Comparison of ENCODE assay signal across 8 cellular contexts in genomic region chr16:2121325-2121724, GRCh38. TPM values are rescaled to one million over a fixed set of nuclear protein-coding genes. Genes with fewer than 3 reads are reported as not detected.
DNase-seq lines count a peak whose midpoint lies in the region; ATAC-seq, FAIRE-seq and TF ChIP-seq lines count a peak whose summit lies in the region.
"Not testable (repeated sequence)": the region's sequence is repeated elsewhere in the genome, so short reads cannot be mapped to it uniquely, and the experiment has no call there.

No MANE protein-coding gene starts in this region.

- TF ChIP-seq EP300 in HepG2 (IDR thresholded peaks at IDR 0.05; ENCODE audit: low read depth in 2 of 2, low read length in 2 of 2); HepG2 (CRISPR knock-in tag; IDR thresholded peaks at IDR 0.05; ENCODE audit: borderline replicate concordance): not testable (repeated sequence)

- not testable (repeated sequence) for BruUV-seq in HepG2 (replicated peaks; lab: Mats Ljungman, UMichigan)

- POLR2A ChIA-PET in HepG2 (lab: Yijun Ruan, JAX), result not testable (repeated sequence)

- not testable (repeated sequence) for TF ChIP-seq RAD21 in HepG2 (CRISPR knock-in tag; IDR thresholded peaks at IDR 0.05)

- DNase-seq in ELF-1 (ENCODE audit: low read depth, low spot score) (peak; percentile 47), SK-N-DZ (ENCODE audit: low spot score) (peak; percentile 48), amniotic stem cell (lab: John Stamatoyannopoulos, UW) (peak; percentile 27), HepG2 (ENCODE audit: low spot score) (peak; percentile 34), putamen (ENCODE audit: low spot score) (peak; percentile 68)
- not testable (repeated sequence) for DNase-seq in MM.1S; esophagus squamous epithelium (lab: John Stamatoyannopoulos, UW); aorta

- not testable (repeated sequence) for H3K36me3 ChIP-seq in MM.1S (replicated peaks; ENCODE audit: insufficient read depth, low read length); esophagus squamous epithelium; HepG2 (replicated peaks in 1 of 2; ENCODE audit: control insufficient read depth in 1 of 2, insufficient read depth in 2 of 2, low read length in 2 of 2); aorta (ENCODE audit: control insufficient read depth in 1 of 2, insufficient read depth in 2 of 2, low read length in 1 of 2)

- H3K9ac ChIP-seq in MM.1S (ENCODE audit: low read length); HepG2 (ENCODE audit: insufficient read depth, low read depth, low read length): not testable (repeated sequence)

- H3F3A ChIP-seq in MM.1S (ENCODE audit: insufficient read depth, low read length), result not testable (repeated sequence)

- H3K9me2 ChIP-seq in MM.1S (replicated peaks; ENCODE audit: insufficient read depth, low read length), result not testable (repeated sequence)

- not testable (repeated sequence) for FAIRE-seq in HepG2 (lab: Jason Lieb, UNC)

- H3K79me2 ChIP-seq in MM.1S (ENCODE audit: low read length), result peaks cover 13% of the 10 kb centered on the region
- not testable (repeated sequence) for H3K79me2 ChIP-seq in HepG2 (ENCODE audit: insufficient read depth, low read length)

- H4K20me1 ChIP-seq in MM.1S (ENCODE audit: insufficient read depth, low read length); HepG2 (ENCODE audit: insufficient read depth, low read length): not testable (repeated sequence)

- H3K4me3 ChIP-seq in MM.1S (ENCODE audit: low read length); esophagus squamous epithelium; HepG2 (replicated peaks in 1 of 3; ENCODE audit: insufficient read depth in 1 of 3, low read depth in 2 of 3, low read length in 3 of 3): not testable (repeated sequence)
- peak overlapping the region in 1 of 2 donors; percentile 6 for H3K4me3 ChIP-seq in aorta (ENCODE audit: low read length in 2 of 2)

- not testable (repeated sequence) for H3K4me2 ChIP-seq in MM.1S (ENCODE audit: low read depth, low read length); HepG2 (ENCODE audit: low read depth, low read length)

- not testable (repeated sequence) for H3K9me3 ChIP-seq in MM.1S (replicated peaks; ENCODE audit: insufficient read depth, low read length); esophagus squamous epithelium; HepG2 (ENCODE audit: low read length); aorta (ENCODE audit: control insufficient read depth, low read length)

- intact Hi-C loops in esophagus squamous epithelium (cut with DNase I); HepG2 (cut with micrococcal nuclease; ENCODE audit: unreplicated experiment): not testable (repeated sequence)
- intact Hi-C loops in aorta (cut with DNase I), result loop anchor here in 1 of 2 donors (2.0 kb wide), 1 partner anchor 17 kb away; no protein-coding TSS in a partner anchor

- ATAC-seq in HepG2, result peak; percentile 51
- ATAC-seq in aorta (ENCODE audit: low FRiP score), result not testable (repeated sequence)

- WGBS in esophagus squamous epithelium, 2 donors, result 17 to 26% methylated on average over 5 to 7 of the region's 9 CpGs
- 58% methylated on average over 3 of the region's 9 CpGs for WGBS in HepG2 (ENCODE audit: low lambda C conversion rate)
- 3% methylated on average over 9 of the region's 9 CpGs for WGBS in aorta, 2 donors

- in situ Hi-C loops in HepG2 (cut with HindIII; ENCODE audit: extremely low pct_ligation_motif_present, low pct_unique_long_range_greater_than_20kb), result not testable (repeated sequence)

- not testable (repeated sequence) for H3K27ac ChIP-seq in MM.1S (ENCODE audit: low read length); HepG2 (ENCODE audit: extremely low read length, insufficient read depth, low read length)
- H3K27ac ChIP-seq in esophagus squamous epithelium, result peak overlapping the region; percentile 61 to 94 (median 90)
- peak overlapping the region; percentile 44 to 87 for H3K27ac ChIP-seq in aorta (ENCODE audit: low read depth in 1 of 2, low read length in 2 of 2)

- H3K4me1 ChIP-seq in MM.1S (ENCODE audit: low read length); HepG2 (ENCODE audit: insufficient read depth, low read length); aorta (ENCODE audit: control insufficient read depth in 1 of 2, insufficient read depth in 2 of 2, low read length in 2 of 2): not testable (repeated sequence)
- peaks cover 33 to 78% (median 56%) of the 10 kb centered on the region in 3 donors for H3K4me1 ChIP-seq in esophagus squamous epithelium

- TF ChIP-seq POLR2A in esophagus squamous epithelium (IDR thresholded peaks at IDR 0.05); HepG2 (IDR thresholded peaks at IDR 0.05; ENCODE audit: insufficient read depth in 1 of 2, low read depth in 2 of 2, low read length in 2 of 2): not testable (repeated sequence)

- H3K27me3 ChIP-seq in MM.1S (replicated peaks; ENCODE audit: insufficient read depth, low read length); esophagus squamous epithelium; HepG2 (ENCODE audit: control insufficient read depth in 1 of 2, insufficient read depth in 2 of 2, low read length in 2 of 2); aorta (ENCODE audit: control insufficient read depth in 1 of 2, insufficient read depth in 2 of 2, low read length in 1 of 2): not testable (repeated sequence)

- TF ChIP-seq CTCF in MM.1S (IDR thresholded peaks at IDR 0.05; ENCODE audit: low read length) (peak; percentile 14; the same call in 1 of the 2 replicates), esophagus squamous epithelium (IDR thresholded peaks at IDR 0.05) (peak in 5 of 6 experiments; percentile 4 to 42 (median 28)), HepG2 (CRISPR knock-in tag; IDR thresholded peaks at IDR 0.05) (peak; percentile 45; the same call in 1 of the 2 replicates)

- not testable (repeated sequence) for H2AFZ ChIP-seq in MM.1S (ENCODE audit: low read length); HepG2 (ENCODE audit: low read length)

- CTCF ChIA-PET in HepG2 (lab: Yijun Ruan, JAX; ENCODE audit: low intra/inter-chr PET ratio, low total read pairs), result interaction anchor here (0.7 kb wide), 1 partner anchor 20 kb away, joined by 3 read pairs; no protein-coding TSS in a partner anchor

RNA-seq across cellular contexts. Expression of gene PKD1, which starts 14.4 kb away (rescaled TPM):
- 80.0 and 122 TPM in 2 replicates for polyA plus RNA-seq in SK-N-DZ (2014; cell fraction: cytosol; rRNA removed)
- polyA plus RNA-seq in SK-N-DZ (2014; cell fraction: nucleus; rRNA removed), result 608 and 841 TPM in 2 replicates
- total RNA-seq in esophagus squamous epithelium (100 to 1,000 TPM in 1 of 4 donors, 10 to 100 TPM in 3; 34.1 to 123 (median 64.1) TPM), HepG2 (2016; rRNA removed; fragmentation: Illumina TruSeq; extraction: Trizol) (9.1 and 22.1 TPM in 2 replicates), aorta (100 to 1,000 TPM; 325 to 337 TPM)
- 14.9 and 15.2 TPM in 2 replicates for total RNA-seq in HepG2 (2016; cell fraction: cytosol; rRNA removed; fragmentation: Illumina TruSeq; extraction: Trizol; ENCODE audit: low read depth)
- total RNA-seq in HepG2 (2016; cell fraction: insoluble cytoplasmic fraction; rRNA removed; fragmentation: Illumina TruSeq; extraction: Trizol), result 6.6 and 20.8 TPM in 2 replicates
- total RNA-seq in HepG2 (2016; cell fraction: membrane; rRNA removed; fragmentation: Illumina TruSeq; extraction: Trizol), result 10.1 and 11.4 TPM in 2 replicates
- 26.8 and 33.4 TPM in 2 replicates for total RNA-seq in HepG2 (2016; cell fraction: nucleus; rRNA removed; fragmentation: Illumina TruSeq; extraction: Trizol)
- polyA plus RNA-seq in HepG2 (2011; rRNA removed) (23.0 and 40.7 TPM in 2 replicates), aorta (100 to 1,000 TPM in 1 of 2 donors, 10 to 100 TPM in 1; 42.8 to 270 TPM)
- 18.3 and 19.9 TPM in 2 replicates for polyA plus RNA-seq in HepG2 (2011; cell fraction: cytosol; rRNA removed)
- 410 and 565 TPM in 2 replicates for polyA plus RNA-seq in HepG2 (2011; cell fraction: nucleus; rRNA removed)
- polyA plus RNA-seq in HepG2 (2012), result 20.8 and 52.6 TPM in 2 replicates
- 0.90 and 0.96 TPM in 2 replicates for polyA plus RNA-seq in HepG2 (2016; cell fraction: cytosol; fragmentation: Illumina TruSeq; extraction: Trizol; ENCODE audit: low read depth)
- polyA plus RNA-seq in HepG2 (2016; cell fraction: insoluble cytoplasmic fraction; fragmentation: Illumina TruSeq; extraction: Trizol; ENCODE audit: low read depth), result 6.2 and 8.3 TPM in 2 replicates
- polyA plus RNA-seq in HepG2 (2016; cell fraction: membrane; fragmentation: Illumina TruSeq; extraction: Trizol; ENCODE audit: low read depth), result 1.6 TPM in 2 replicates
- polyA plus RNA-seq in HepG2 (2016; cell fraction: nucleus; fragmentation: Illumina TruSeq; extraction: Trizol; ENCODE audit: insufficient read depth, low read depth), result 86.8 and 102 TPM in 2 replicates
- polyA minus RNA-seq in HepG2 (2011; rRNA and poly(A)+ RNA removed; ENCODE audit: low replicate concordance), result 24.5 and 75.7 TPM in 2 replicates
- 24.3 and 34.5 TPM in 2 replicates for polyA minus RNA-seq in HepG2 (2011; cell fraction: cytosol; rRNA and poly(A)+ RNA removed)
- polyA minus RNA-seq in HepG2 (2011; cell fraction: nucleus; rRNA and poly(A)+ RNA removed), result 72.0 and 84.2 TPM in 2 replicates

RNA-seq across cellular contexts. Expression of gene RAB26, which starts 27.1 kb away (rescaled TPM):
- 3.9 and 5.3 TPM in 2 replicates for polyA plus RNA-seq in SK-N-DZ (2014; cell fraction: cytosol; rRNA removed)
- polyA plus RNA-seq in SK-N-DZ (2014; cell fraction: nucleus; rRNA removed), result 38.0 and 47.6 TPM in 2 replicates
- total RNA-seq in esophagus squamous epithelium (1 to 10 TPM in 2 of 4 donors, under 1 TPM in 2; 0.26 to 4.2 (median 0.99) TPM), HepG2 (2016; rRNA removed; fragmentation: Illumina TruSeq; extraction: Trizol) (0.45 and 0.86 TPM in 2 replicates), aorta (under 1 TPM in 1 of 2 donors, not detected in 1; 0.51 TPM)
- 1.2 and 1.4 TPM in 2 replicates for total RNA-seq in HepG2 (2016; cell fraction: cytosol; rRNA removed; fragmentation: Illumina TruSeq; extraction: Trizol; ENCODE audit: low read depth)
- total RNA-seq in HepG2 (2016; cell fraction: insoluble cytoplasmic fraction; rRNA removed; fragmentation: Illumina TruSeq; extraction: Trizol), result 0.62 and 1.3 TPM in 2 replicates
- total RNA-seq in HepG2 (2016; cell fraction: membrane; rRNA removed; fragmentation: Illumina TruSeq; extraction: Trizol), result 0.96 and 1.9 TPM in 2 replicates
- total RNA-seq in HepG2 (2016; cell fraction: nucleus; rRNA removed; fragmentation: Illumina TruSeq; extraction: Trizol), result 1.0 and 1.6 TPM in 2 replicates
- polyA plus RNA-seq in HepG2 (2011; rRNA removed) (3.6 and 3.7 TPM in 2 replicates), aorta (1 to 10 TPM; 2.5 to 4.8 TPM)
- 2.2 and 3.4 TPM in 2 replicates for polyA plus RNA-seq in HepG2 (2011; cell fraction: cytosol; rRNA removed)
- 20.4 and 21.0 TPM in 2 replicates for polyA plus RNA-seq in HepG2 (2011; cell fraction: nucleus; rRNA removed)
- polyA plus RNA-seq in HepG2 (2012), result 2.3 and 3.3 TPM in 2 replicates
- polyA plus RNA-seq in HepG2 (2016; cell fraction: cytosol; fragmentation: Illumina TruSeq; extraction: Trizol; ENCODE audit: low read depth), result 2.1 and 2.3 TPM in 2 replicates
- 0.92 and 1.1 TPM in 2 replicates for polyA plus RNA-seq in HepG2 (2016; cell fraction: insoluble cytoplasmic fraction; fragmentation: Illumina TruSeq; extraction: Trizol; ENCODE audit: low read depth)
- 1.9 and 2.3 TPM in 2 replicates for polyA plus RNA-seq in HepG2 (2016; cell fraction: membrane; fragmentation: Illumina TruSeq; extraction: Trizol; ENCODE audit: low read depth)
- polyA plus RNA-seq in HepG2 (2016; cell fraction: nucleus; fragmentation: Illumina TruSeq; extraction: Trizol; ENCODE audit: insufficient read depth, low read depth), result 3.2 and 3.9 TPM in 2 replicates
- polyA minus RNA-seq in HepG2 (2011; rRNA and poly(A)+ RNA removed; ENCODE audit: low replicate concordance), result 6.5 and 7.6 TPM in 2 replicates
- polyA minus RNA-seq in HepG2 (2011; cell fraction: cytosol; rRNA and poly(A)+ RNA removed), result 0.79 TPM in 1 of 2 replicates, not detected in the other
- polyA minus RNA-seq in HepG2 (2011; cell fraction: nucleus; rRNA and poly(A)+ RNA removed), result 0.90 and 1.2 TPM in 2 replicates

RNA-seq across cellular contexts. Expression of gene TRAF7, which starts 34.3 kb away (rescaled TPM):
- 97.6 and 109 TPM in 2 replicates for polyA plus RNA-seq in SK-N-DZ (2014; cell fraction: cytosol; rRNA removed)
- polyA plus RNA-seq in SK-N-DZ (2014; cell fraction: nucleus; rRNA removed), result 116 and 158 TPM in 2 replicates
- total RNA-seq in esophagus squamous epithelium, result 10 to 100 TPM; 46.9 to 79.6 (median 73.2) TPM
- total RNA-seq in HepG2 (2016; rRNA removed; fragmentation: Illumina TruSeq; extraction: Trizol), result 40.3 and 47.9 TPM in 2 replicates
- 34.6 and 39.0 TPM in 2 replicates for total RNA-seq in HepG2 (2016; cell fraction: cytosol; rRNA removed; fragmentation: Illumina TruSeq; extraction: Trizol; ENCODE audit: low read depth)
- 37.7 and 45.9 TPM in 2 replicates for total RNA-seq in HepG2 (2016; cell fraction: insoluble cytoplasmic fraction; rRNA removed; fragmentation: Illumina TruSeq; extraction: Trizol)
- 86.6 and 88.7 TPM in 2 replicates for total RNA-seq in HepG2 (2016; cell fraction: membrane; rRNA removed; fragmentation: Illumina TruSeq; extraction: Trizol)
- 27.8 and 32.2 TPM in 2 replicates for total RNA-seq in HepG2 (2016; cell fraction: nucleus; rRNA removed; fragmentation: Illumina TruSeq; extraction: Trizol)
- polyA plus RNA-seq in HepG2 (2011; rRNA removed), result 65.6 and 67.9 TPM in 2 replicates
- 42.1 and 56.2 TPM in 2 replicates for polyA plus RNA-seq in HepG2 (2011; cell fraction: cytosol; rRNA removed)
- 119 and 145 TPM in 2 replicates for polyA plus RNA-seq in HepG2 (2011; cell fraction: nucleus; rRNA removed)
- 36.5 and 51.9 TPM in 2 replicates for polyA plus RNA-seq in HepG2 (2012)
- polyA plus RNA-seq in HepG2 (2016; cell fraction: cytosol; fragmentation: Illumina TruSeq; extraction: Trizol; ENCODE audit: low read depth), result 64.8 and 68.7 TPM in 2 replicates
- 43.6 and 56.9 TPM in 2 replicates for polyA plus RNA-seq in HepG2 (2016; cell fraction: insoluble cytoplasmic fraction; fragmentation: Illumina TruSeq; extraction: Trizol; ENCODE audit: low read depth)
- polyA plus RNA-seq in HepG2 (2016; cell fraction: membrane; fragmentation: Illumina TruSeq; extraction: Trizol; ENCODE audit: low read depth), result 91.9 and 99.7 TPM in 2 replicates
- polyA plus RNA-seq in HepG2 (2016; cell fraction: nucleus; fragmentation: Illumina TruSeq; extraction: Trizol; ENCODE audit: insufficient read depth, low read depth), result 74.4 and 76.4 TPM in 2 replicates
- polyA minus RNA-seq in HepG2 (2011; rRNA and poly(A)+ RNA removed; ENCODE audit: low replicate concordance), result 81.3 and 108 TPM in 2 replicates
- 41.1 and 51.4 TPM in 2 replicates for polyA minus RNA-seq in HepG2 (2011; cell fraction: cytosol; rRNA and poly(A)+ RNA removed)
- polyA minus RNA-seq in HepG2 (2011; cell fraction: nucleus; rRNA and poly(A)+ RNA removed), result 18.5 and 21.0 TPM in 2 replicates
- total RNA-seq in aorta, result 10 to 100 TPM; 47.7 to 54.4 TPM
- 10 to 100 TPM; 24.4 to 38.0 TPM for polyA plus RNA-seq in aorta
